In genomic region chr9:12813533-12813932, GRCh38 we compare ENCODE assay signal across 9 cellular contexts. TPM values are rescaled to one million over a fixed set of nuclear protein-coding genes. Genes with fewer than 3 reads are reported as not detected.
DNase-seq lines count a peak whose midpoint lies in the region; ATAC-seq and TF ChIP-seq lines count a peak whose summit lies in the region.
"Had no signal": no experiment of that assay in that cellular context is flagged by ENCODE, and none has a peak within 500 bp of the region (broad histone marks: within the 10 kb centered on the region; RNA-seq: fewer than 3 reads in every experiment).

No MANE protein-coding gene starts in this region.

- WGBS in esophagus squamous epithelium, 2 donors = 86 to 88% methylated on average over 1 of the region's 1 CpG

- no peak for ATAC-seq in activated T-helper 17 cell treated with anti-CD3 and anti-CD28 coated beads, Interleukin-2, amount 50 U/mL, for 72 hours (replicated peaks)

- no peaks in the 10 kb centered on the region for H3K9me2 ChIP-seq in PC-9 (ENCODE audit: insufficient read depth)

- CTCF ChIA-PET in PC-9 (lab: Charles Lee) = no interaction called here

- peaks cover 13% of the 10 kb centered on the region for H3K9me3 Mint-ChIP-seq in activated T-helper 17 cell treated with anti-CD3 and anti-CD28 coated beads, Interleukin-2, amount 50 U/mL, for 72 hours

- TF ChIP-seq CTCF in 22Rv1 (IDR thresholded peaks at IDR 0.05) = no peak
- no peak for TF ChIP-seq CTCF in PC-9 (conservative IDR thresholded peaks at IDR 0.05)
- no peak for TF ChIP-seq CTCF in esophagus squamous epithelium (IDR thresholded peaks at IDR 0.05)
- TF ChIP-seq CTCF in osteoblast (IDR thresholded peaks at IDR 0.05; ENCODE audit: extremely low read depth, low read depth, low read length) = no peak

- H3K36me3 Mint-ChIP-seq in activated T-helper 17 cell treated with anti-CD3 and anti-CD28 coated beads, Interleukin-2, amount 50 U/mL, for 72 hours (ENCODE audit: low read depth) = no peaks in the 10 kb centered on the region

- H3K27me3 Mint-ChIP-seq in activated T-helper 17 cell treated with anti-CD3 and anti-CD28 coated beads, Interleukin-2, amount 50 U/mL, for 72 hours = no peaks in the 10 kb centered on the region

- TSS peak; percentile 64 for BruUV-seq in PC-9 (replicated peaks; lab: Mats Ljungman, UMichigan)

- intact Hi-C loops in PC-9 (cut with micrococcal nuclease; ENCODE audit: unreplicated experiment) (loop anchor here (5.0 to 10.0 kb wide), 2 partner anchors 91 to 141 kb away; no protein-coding TSS in a partner anchor), esophagus squamous epithelium (cut with DNase I) (no loop called here)

- H3K4me2 ChIP-seq in PC-9 = peak overlapping the region; percentile 78
- H3K4me2 ChIP-seq in osteoblast (ENCODE audit: insufficient read depth, low read length) = peak overlapping the region; percentile 80

- H3K79me2 ChIP-seq in PC-9 (ENCODE audit: low read depth) = no peaks in the 10 kb centered on the region
- peaks cover 63% of the 10 kb centered on the region for H3K79me2 ChIP-seq in osteoblast (ENCODE audit: insufficient read depth, low read length)

- peaks cover 33% of the 10 kb centered on the region for H3K4me1 ChIP-seq in PC-9 (replicated peaks; ENCODE audit: insufficient read depth)
- peaks cover 0 to 43% (median 15%) of the 10 kb centered on the region in 3 donors for H3K4me1 ChIP-seq in esophagus squamous epithelium
- H3K4me1 ChIP-seq in osteoblast (ENCODE audit: insufficient read depth, low read length) = peaks cover 68% of the 10 kb centered on the region

- H3K27me3 ChIP-seq in PC-9 (ENCODE audit: insufficient read depth, low read depth) = no peaks in the 10 kb centered on the region
- no peaks in the 10 kb centered on the region for H3K27me3 ChIP-seq in esophagus squamous epithelium
- no peaks in the 10 kb centered on the region for H3K27me3 ChIP-seq in osteoblast (ENCODE audit: insufficient read depth, low read length)

- H2AFZ ChIP-seq in PC-9 = no peak overlapping the region
- H2AFZ ChIP-seq in osteoblast (ENCODE audit: low read length) = no peak overlapping the region

- DNase-seq in PC-9 (no peak), esophagus squamous epithelium (lab: John Stamatoyannopoulos, UW) (no peak), osteoblast (ENCODE audit: insufficient read length, low spot score, missing footprints) (no peak), activated T-cell treated with anti-CD3 and anti-CD28 coated beads for 4 hours (no peak), NCI-H1417 treated with DMSO at 0.1 percent for 48 hours (lab: John Stamatoyannopoulos, UW) (no peak), NOMO-1 (lab: John Stamatoyannopoulos, UW; ENCODE audit: unreplicated experiment in 2 of 2) (no peak)
- DNase-seq: NCI-H510A had no signal

- H3K4me3 ChIP-seq in PC-9 (peak overlapping the region; percentile 38; the same call in 1 of the 2 replicates), esophagus squamous epithelium (no peak overlapping the region), osteoblast (ENCODE audit: insufficient read depth, low read length) (peak overlapping the region; percentile 38)

- H3F3A ChIP-seq in PC-9 (ENCODE audit: insufficient read depth, low read depth) = peaks cover 20% of the 10 kb centered on the region

- peak overlapping the region; percentile 58 for H3K27ac ChIP-seq in 22Rv1
- H3K27ac ChIP-seq in PC-9 = peak overlapping the region; percentile 100
- peak overlapping the region in 3 of 4 donors; percentile 70 to 83 (median 71) for H3K27ac ChIP-seq in esophagus squamous epithelium
- peak overlapping the region; percentile 98 for H3K27ac ChIP-seq in osteoblast (ENCODE audit: low read depth, low read length)

- H3K9me3 ChIP-seq in PC-9 (ENCODE audit: insufficient read depth, low read depth) (0 out of 2 replicates have a peak, but pooled peaks cover 7% of the 10 kb centered on the region), esophagus squamous epithelium (no peaks in the 10 kb centered on the region), osteoblast (ENCODE audit: low read depth, low read length) (no peaks in the 10 kb centered on the region)

- POLR2A ChIA-PET in PC-9 (lab: Charles Lee; ENCODE audit: unreplicated experiment) = no interaction called here

- H4K20me1 ChIP-seq in PC-9 (ENCODE audit: insufficient read depth) (no peaks in the 10 kb centered on the region), osteoblast (ENCODE audit: insufficient read depth, low read length) (no peaks in the 10 kb centered on the region)

- H3K4me3 Mint-ChIP-seq in activated T-helper 17 cell treated with anti-CD3 and anti-CD28 coated beads, Interleukin-2, amount 50 U/mL, for 72 hours = no peak overlapping the region

- H3K27ac Mint-ChIP-seq in activated T-helper 17 cell treated with anti-CD3 and anti-CD28 coated beads, Interleukin-2, amount 50 U/mL, for 72 hours = no peak overlapping the region

- H3K4me1 Mint-ChIP-seq in activated T-helper 17 cell treated with anti-CD3 and anti-CD28 coated beads, Interleukin-2, amount 50 U/mL, for 72 hours = no peaks in the 10 kb centered on the region

- H3K36me3 ChIP-seq in PC-9 (ENCODE audit: low read depth) (no peaks in the 10 kb centered on the region), esophagus squamous epithelium (no peaks in the 10 kb centered on the region), osteoblast (ENCODE audit: insufficient read depth, low read length) (peaks cover 5% of the 10 kb centered on the region)

- no peak for TF ChIP-seq POLR2A in esophagus squamous epithelium (IDR thresholded peaks at IDR 0.05)

RNA-seq across cellular contexts. Expression of gene LURAP1L, which starts 38.7 kb away (rescaled TPM):
- total RNA-seq in PC-9 (2021) (3.6 and 4.1 TPM in 2 replicates), esophagus squamous epithelium (1 to 10 TPM in 3 of 4 donors, under 1 TPM in 1; 0.75 to 8.0 (median 3.9) TPM), osteoblast (88.3 and 107 TPM in 2 replicates)
- total RNA-seq in activated T-helper 17 cell treated with anti-CD3 and anti-CD28 coated beads, Interleukin-2, amount 50 U/mL, for 72 hours = not detected

Comparison
In these comparisons a context has a peak if more than half of its experiments do, and no peak if none do; other contexts are left out.
1. H3K4me3 ChIP-seq: peak in PC-9 (single experiment) and osteoblast (single experiment); none in esophagus squamous epithelium (0 of 4).
2. Peak in every context shown above with its lines, with median percentiles within 50 percentile points of each other: H3K27ac ChIP-seq.